Comparison of ENCODE assay signal across 9 cellular contexts in genomic region chr16:20865420-20866126, GRCh38. TPM values are rescaled to one million over a fixed set of nuclear protein-coding genes. Genes with fewer than 3 reads are reported as not detected.
DNase-seq lines count a peak whose midpoint lies in the region; ATAC-seq, FAIRE-seq and TF ChIP-seq lines count a peak whose summit lies in the region.
"Had no signal": no experiment of that assay in that cellular context is flagged by ENCODE, and none has a peak within 500 bp of the region (broad histone marks: within the 10 kb centered on the region; RNA-seq: fewer than 3 reads in every experiment).

No MANE protein-coding gene starts in this region.

- peaks cover 66% of the 10 kb centered on the region for H3K4me1 Mint-ChIP-seq in activated CD8-positive, alpha-beta memory T cell treated with anti-CD3 and anti-CD28 coated beads, Interleukin-2, amount 10 ng/mL, durations not matched to agents 7 days and 5 days

- H3K27me3 Mint-ChIP-seq in activated CD8-positive, alpha-beta memory T cell treated with anti-CD3 and anti-CD28 coated beads, Interleukin-2, amount 10 ng/mL, durations not matched to agents 7 days and 5 days, result no peaks in the 10 kb centered on the region
- H3K27me3 Mint-ChIP-seq: CD4-positive, CD25-positive, alpha-beta regulatory T cell had no signal

- peaks cover 56% of the 10 kb centered on the region for H3K36me3 Mint-ChIP-seq in activated CD8-positive, alpha-beta memory T cell treated with anti-CD3 and anti-CD28 coated beads, Interleukin-2, amount 10 ng/mL, durations not matched to agents 7 days and 5 days

- no peaks in the 10 kb centered on the region for H3K9me3 Mint-ChIP-seq in activated CD8-positive, alpha-beta memory T cell treated with anti-CD3 and anti-CD28 coated beads, Interleukin-2, amount 10 ng/mL, durations not matched to agents 7 days and 5 days (ENCODE audit: low read depth)
- H3K9me3 Mint-ChIP-seq: CD4-positive, CD25-positive, alpha-beta regulatory T cell had no signal

- no peak for TF ChIP-seq CTCF in tibial artery (IDR thresholded peaks at IDR 0.05)

- ATAC-seq in activated CD8-positive, alpha-beta memory T cell treated with anti-CD3 and anti-CD28 coated beads, Interleukin-2, amount 10 ng/mL, durations not matched to agents 7 days and 5 days, result peak; percentile 84
- no peak for ATAC-seq in HG03175 (IDR thresholded peaks at IDR 0.05; ENCODE audit: unreplicated experiment)
- no peak for ATAC-seq in GM21423 (IDR thresholded peaks at IDR 0.05; ENCODE audit: unreplicated experiment)

- no peaks in the 10 kb centered on the region for H3K9me3 ChIP-seq in tibial artery

- peaks cover 6 to 19% (median 17%) of the 10 kb centered on the region in 3 donors for H3K36me3 ChIP-seq in tibial artery

- FAIRE-seq in HTR-8/SVneo (lab: Jason Lieb, UNC), result no peak

- DNase-seq in activated CD8-positive, alpha-beta memory T cell treated with anti-CD3 and anti-CD28 coated beads, Interleukin-2, amount 10 ng/mL, durations not matched to agents 7 days and 5 days, result no peak
- DNase-seq in activated CD8-positive, alpha-beta memory T cell treated with anti-CD3 and anti-CD28 coated beads, Interleukin-2, amount 50 U/mL, for 4 hours, result no peak
- DNase-seq in HTR-8/SVneo (ENCODE audit: insufficient read length, low spot score) (peak; percentile 32), epithelial cell of prostate (ENCODE audit: low read depth, low spot score) (peak; percentile 68), tibial artery (no peak), 8988T (no peak)

- peak overlapping the region; percentile 86 for H3K27ac Mint-ChIP-seq in activated CD8-positive, alpha-beta memory T cell treated with anti-CD3 and anti-CD28 coated beads, Interleukin-2, amount 10 ng/mL, durations not matched to agents 7 days and 5 days

- H3K4me3 Mint-ChIP-seq in activated CD8-positive, alpha-beta memory T cell treated with anti-CD3 and anti-CD28 coated beads, Interleukin-2, amount 10 ng/mL, durations not matched to agents 7 days and 5 days, result no peak overlapping the region
- H3K4me3 Mint-ChIP-seq: CD4-positive, CD25-positive, alpha-beta regulatory T cell had no signal

- intact Hi-C loops in tibial artery (cut with DNase I; ENCODE audit: low total_unique reads), result loop anchor here (2.0 to 5.0 kb wide), 2 partner anchors 15 to 37 kb away; partner anchors contain the start of genes DCUN1D3 and LYRM1

- CTCF ChIA-PET in activated CD8-positive, alpha-beta memory T cell treated with anti-CD3 and anti-CD28 coated beads, Interleukin-2, amount 10 ng/mL, durations not matched to agents 7 days and 5 days (lab: Charles Lee), result interaction anchor here (0.8 to 3.0 kb wide), 9 partner anchors 8 to 102 kb away, joined by 3 to 21 read pairs (median 5); partner anchors contain the start of genes ACSM3, DCUN1D3 and LYRM1

- H3K27me3 ChIP-seq in tibial artery, result no peaks in the 10 kb centered on the region

- H3K27ac ChIP-seq in epithelial cell of prostate (peak overlapping the region; percentile 99), tibial artery (peak overlapping the region; percentile 71 to 74)

- no peak overlapping the region for H3K4me3 ChIP-seq in tibial artery

- H3K4me1 ChIP-seq in tibial artery, result peaks cover 0 to 98% (median 76%) of the 10 kb centered on the region in 4 donors

RNA-seq across cellular contexts. Expression of gene DCUN1D3, which starts 34.6 kb away (rescaled TPM):
- total RNA-seq in activated CD8-positive, alpha-beta memory T cell treated with anti-CD3 and anti-CD28 coated beads, Interleukin-2, amount 10 ng/mL, durations not matched to agents 7 days and 5 days, result 10 to 100 TPM; 18.1 to 24.4 TPM

RNA-seq across cellular contexts. Expression of gene LYRM1, which starts 35.0 kb away (rescaled TPM):
- 10 to 100 TPM; 38.6 to 47.7 TPM for total RNA-seq in activated CD8-positive, alpha-beta memory T cell treated with anti-CD3 and anti-CD28 coated beads, Interleukin-2, amount 10 ng/mL, durations not matched to agents 7 days and 5 days

RNA-seq across cellular contexts. Expression of gene REXO5, which starts 59.2 kb away (rescaled TPM):
- total RNA-seq in activated CD8-positive, alpha-beta memory T cell treated with anti-CD3 and anti-CD28 coated beads, Interleukin-2, amount 10 ng/mL, durations not matched to agents 7 days and 5 days, result 10 to 100 TPM; 18.7 to 24.7 TPM

RNA-seq across cellular contexts. Expression of gene ERI2, which starts 59.3 kb away (rescaled TPM):
- 10 to 100 TPM; 20.1 to 21.6 TPM for total RNA-seq in activated CD8-positive, alpha-beta memory T cell treated with anti-CD3 and anti-CD28 coated beads, Interleukin-2, amount 10 ng/mL, durations not matched to agents 7 days and 5 days

Comparison
In these comparisons a context has a peak if more than half of its experiments do, and no peak if none do; other contexts are left out.
1. DNase-seq: peak in HTR-8/SVneo (single experiment) and epithelial cell of prostate (single experiment); none in activated CD8-positive, alpha-beta memory T cell treated with anti-CD3 and anti-CD28 coated beads, Interleukin-2, amount 10 ng/mL, durations not matched to agents 7 days and 5 days (single experiment), activated CD8-positive, alpha-beta memory T cell treated with anti-CD3 and anti-CD28 coated beads, Interleukin-2, amount 50 U/mL, for 4 hours (single experiment), tibial artery (0 of 2) and 8988T (single experiment).